ENCODE assay signal across 9 cellular contexts in genomic region chr7:138570715-138571114, GRCh38.
"Had no signal": no experiment of that assay in that cellular context is flagged by ENCODE, and none has a peak within 500 bp of the region (broad histone marks: within the 10 kb centered on the region; RNA-seq: fewer than 3 reads in every experiment).

No MANE protein-coding gene starts in this region.

- DNase-seq: GOT3, H7, HFFc6, IMR-90, KG1 had no signal

- H3K4me3 ChIP-seq: HAP-1, K562 had no signal

- H3K27ac ChIP-seq: HL-60 had no signal

- ATAC-seq: HCT116, K562 had no signal

- H3K27ac Mint-ChIP-seq: HFFc6 had no signal

- H3K4me1 ChIP-seq: HAP-1 had no signal

- H3K4me3 Mint-ChIP-seq: HFFc6 had no signal
